Comparison of ENCODE assay signal across 8 cellular contexts in the genomic region with DNA sequence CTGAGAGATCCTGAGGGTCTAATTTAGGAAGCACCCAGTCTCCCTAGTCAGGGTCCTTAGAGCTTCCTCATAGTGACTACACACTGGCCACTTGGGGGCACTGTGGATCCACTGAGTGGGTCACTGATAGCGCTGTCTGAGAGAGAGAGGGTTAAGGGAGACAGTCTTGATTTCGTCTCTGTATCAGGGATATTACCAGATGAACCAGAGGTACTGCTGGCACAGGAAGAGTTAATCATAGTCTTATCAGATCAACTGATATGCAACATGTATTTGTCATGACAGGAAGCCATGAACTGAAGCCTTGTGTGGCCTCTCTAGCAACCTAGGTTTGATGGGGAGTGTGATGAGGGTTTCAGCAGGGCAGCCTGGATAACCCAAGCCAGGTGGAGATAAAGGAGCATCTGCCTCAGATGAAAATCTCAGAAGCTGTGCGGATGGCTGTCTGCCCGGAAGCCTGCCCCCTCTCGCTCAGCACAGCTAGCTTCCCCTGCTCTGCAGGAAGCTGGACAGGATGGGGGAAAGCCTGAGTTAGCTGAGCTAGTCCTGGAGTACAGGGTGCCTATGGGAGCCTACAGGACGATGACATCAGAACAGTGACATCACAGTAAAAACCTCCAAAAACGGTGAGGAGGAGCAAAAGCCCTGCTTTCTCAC.
DNase-seq lines count a peak whose midpoint lies in the region; ATAC-seq and TF ChIP-seq lines count a peak whose summit lies in the region.

No MANE protein-coding gene starts in this region.

- intact Hi-C loops in vagina (cut with DNase I) = no loop called here

- peak overlapping the region; percentile 72 to 86 for H3K27ac Mint-ChIP-seq in T-cell
- peak overlapping the region; percentile 71 for H3K27ac Mint-ChIP-seq in activated naive CD8-positive, alpha-beta T cell treated with anti-CD3 and anti-CD28 coated beads, Interleukin-2, amount 50 U/mL, for 24 hours

- CTCF ChIA-PET in T-cell (lab: Charles Lee) = interaction anchor here (0.6 to 2.0 kb wide), 20 partner anchors 19 to 706 kb away, joined by 3 to 11 read pairs (median 4); no protein-coding TSS in a partner anchor

- no peaks in the 10 kb centered on the region for H3K9me3 Mint-ChIP-seq in T-cell
- H3K9me3 Mint-ChIP-seq in activated naive CD8-positive, alpha-beta T cell treated with anti-CD3 and anti-CD28 coated beads, Interleukin-2, amount 50 U/mL, for 24 hours = no peaks in the 10 kb centered on the region

- H3K4me3 ChIP-seq in GM12865 (ENCODE audit: low read depth, low read length) (no peak overlapping the region), vagina (no peak overlapping the region)

- H3K9me3 ChIP-seq in vagina = no peaks in the 10 kb centered on the region

- ATAC-seq in GM21737 (IDR thresholded peaks at IDR 0.05; ENCODE audit: unreplicated experiment) = peak; percentile 96
- peak; percentile 79 to 85 (median 82) for ATAC-seq in T-cell (replicated peaks in 1 of 4)
- peak; percentile 98 for ATAC-seq in activated naive CD8-positive, alpha-beta T cell treated with anti-CD3 and anti-CD28 coated beads, Interleukin-2, amount 50 U/mL, for 24 hours

- H3K27ac ChIP-seq in vagina = no peak overlapping the region

- no peaks in the 10 kb centered on the region for H3K27me3 Mint-ChIP-seq in T-cell
- peaks cover 2% of the 10 kb centered on the region for H3K27me3 Mint-ChIP-seq in activated naive CD8-positive, alpha-beta T cell treated with anti-CD3 and anti-CD28 coated beads, Interleukin-2, amount 50 U/mL, for 24 hours

- peak; percentile 80 for TF ChIP-seq CTCF in GM12865 (IDR thresholded peaks at IDR 0.05; ENCODE audit: insufficient read depth, low read depth, low read length, missing control alignments)
- peak in 1 of 3 experiments; percentile 21 for TF ChIP-seq CTCF in vagina (IDR thresholded peaks at IDR 0.05)

- no peaks in the 10 kb centered on the region for H3K36me3 ChIP-seq in vagina

- H3K4me1 Mint-ChIP-seq in T-cell = peaks cover 27 to 33% (median 28%) of the 10 kb centered on the region in 3 donors
- peaks cover 28% of the 10 kb centered on the region for H3K4me1 Mint-ChIP-seq in activated naive CD8-positive, alpha-beta T cell treated with anti-CD3 and anti-CD28 coated beads, Interleukin-2, amount 50 U/mL, for 24 hours

- no peak for TF ChIP-seq POLR2A in vagina (IDR thresholded peaks at IDR 0.05)

- H3K36me3 Mint-ChIP-seq in T-cell = peaks cover 2% of the 10 kb centered on the region
- no peaks in the 10 kb centered on the region for H3K36me3 Mint-ChIP-seq in activated naive CD8-positive, alpha-beta T cell treated with anti-CD3 and anti-CD28 coated beads, Interleukin-2, amount 50 U/mL, for 24 hours (ENCODE audit: low read depth)

- peak overlapping the region; percentile 66 to 75 (median 68) for H3K4me3 Mint-ChIP-seq in T-cell
- H3K4me3 Mint-ChIP-seq in activated naive CD8-positive, alpha-beta T cell treated with anti-CD3 and anti-CD28 coated beads, Interleukin-2, amount 50 U/mL, for 24 hours = peak overlapping the region; percentile 67

- no peaks in the 10 kb centered on the region for H3K27me3 ChIP-seq in vagina

- POLR2A ChIA-PET in T-cell (lab: Charles Lee) = interaction anchor here (0.9 to 1.2 kb wide), 2 partner anchors 12 to 276 kb away, joined by 3 to 4 read pairs; no protein-coding TSS in a partner anchor

- peak; percentile 68 for DNase-seq in GM12865 (ENCODE audit: low read depth)
- DNase-seq in KG1 (lab: John Stamatoyannopoulos, UW) = peak; percentile 22
- peak in 33 of 34 experiments; percentile 29 to 66 (median 53) for DNase-seq in T-cell
- peak; percentile 80 for DNase-seq in activated naive CD8-positive, alpha-beta T cell treated with anti-CD3 and anti-CD28 coated beads, Interleukin-2, amount 50 U/mL, for 24 hours
- peak; percentile 80 for DNase-seq in iPS-NIHi7 (ENCODE audit: extremely low spot score)
- peak; percentile 38 to 70 (median 47) for DNase-seq in stimulated activated CD4-positive, alpha-beta T cell treated with anti-CD3 and anti-CD28 coated beads, Interleukin-1b, Interleukin-23, amount 100 ng/mL, for 24 hours (ENCODE audit: low read depth in 4 of 4, low spot score in 1 of 4)
- no peak for DNase-seq in vagina (ENCODE audit: extremely low spot score in 2 of 2)

- H3K4me1 ChIP-seq in vagina = no peaks in the 10 kb centered on the region

Comparison
In these comparisons a context has a peak if more than half of its experiments do, and no peak if none do; other contexts are left out.
1. DNase-seq: peak in GM12865 (single experiment), KG1 (single experiment), T-cell (33 of 34), activated naive CD8-positive, alpha-beta T cell treated with anti-CD3 and anti-CD28 coated beads, Interleukin-2, amount 50 U/mL, for 24 hours (single experiment), iPS-NIHi7 (single experiment) and stimulated activated CD4-positive, alpha-beta T cell treated with anti-CD3 and anti-CD28 coated beads, Interleukin-1b, Interleukin-23, amount 100 ng/mL, for 24 hours (4 of 4); none in vagina (0 of 2).
2. Peak in every context shown above with its lines, with median percentiles within 50 percentile points of each other: ATAC-seq.